Comparison of ENCODE assay signal across 2 cellular contexts in the genomic region with DNA sequence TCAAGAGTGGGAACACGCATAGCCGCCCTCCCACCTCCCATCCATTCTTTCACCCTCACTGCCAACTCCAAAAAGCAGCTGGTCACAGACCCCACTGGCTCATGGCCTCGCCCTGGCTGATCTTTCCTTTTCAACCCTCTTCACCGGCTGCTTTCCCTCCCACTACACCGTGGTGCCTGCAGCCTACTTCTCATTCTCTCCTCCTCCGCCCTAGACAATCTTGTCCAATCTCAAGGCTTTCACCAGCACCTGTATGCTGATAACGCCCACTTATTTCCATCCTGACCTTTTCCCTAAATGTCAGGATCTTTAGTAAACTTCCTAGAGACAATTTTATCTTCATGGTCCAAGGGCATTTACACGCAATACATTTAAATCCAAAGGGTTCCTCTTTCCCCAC. TPM values are rescaled to one million over a fixed set of nuclear protein-coding genes. Genes with fewer than 3 reads are reported as not detected.
"Had no signal": no experiment of that assay in that cellular context is flagged by ENCODE, and none has a peak within 500 bp of the region (broad histone marks: within the 10 kb centered on the region; RNA-seq: fewer than 3 reads in every experiment).

No MANE protein-coding gene starts in this region.

RNA-seq across cellular contexts. Expression of a gene that starts 50.6 kb away (rescaled TPM):
- total RNA-seq: HepG2, HT-29 had no signal
